In genomic region chr21:36477559-36477958, GRCh38 we compare ENCODE assay signal across 1 cellular context.
TF ChIP-seq lines count a peak whose summit lies in the region.

No MANE protein-coding gene starts in this region.

TF ChIP-seq in HepG2, 621 proteins besides CTCF, POLR2A, EP300 and RAD21:
- peak; percentile 27; the same call in 1 of the 2 replicates for TF ChIP-seq ZNF687 (CRISPR knock-in tag; IDR thresholded peaks at IDR 0.05)
- 0 out of 2 replicates have a peak, but pooled peaks have one; percentile 27 for TF ChIP-seq ZNF850 (CRISPR knock-in tag; conservative IDR thresholded peaks at IDR 0.05)
- TF ChIP-seq ZNF317 (CRISPR knock-in tag; IDR thresholded peaks at IDR 0.05): 0 out of 2 replicates have a peak, but pooled peaks have one; percentile 1
- no peak for TF ChIP-seq ZNF501 (CRISPR knock-in tag; IDR thresholded peaks at IDR 0.05)
